8 cellular contexts compared by ENCODE assay signal in genomic region chr6:132814716-132815570, GRCh38. TPM values are rescaled to one million over a fixed set of nuclear protein-coding genes. Genes with fewer than 3 reads are reported as not detected.
DNase-seq lines count a peak whose midpoint lies in the region; ATAC-seq, FAIRE-seq and TF ChIP-seq lines count a peak whose summit lies in the region.

No MANE protein-coding gene starts in this region.

- TSS peak; percentile 66 for BruUV-seq in PC-3 (replicated peaks; lab: Mats Ljungman, UMichigan)

- H3K27me3 ChIP-seq in PC-3 (ENCODE audit: low read length), result no peaks in the 10 kb centered on the region

- H3K27ac ChIP-seq in PC-3 (ENCODE audit: low read length), result no peak overlapping the region

- ATAC-seq in HG02571 (IDR thresholded peaks at IDR 0.05; ENCODE audit: unreplicated experiment) (peak; percentile 12), PC-3 (no peak), mucosa of descending colon (no peak), GM19463 (IDR thresholded peaks at IDR 0.05; ENCODE audit: unreplicated experiment) (no peak)

- H3K9ac ChIP-seq in PC-3 (ENCODE audit: low read length), result peak overlapping the region; percentile 98

- DNase-seq in GM12892 (ENCODE audit: insufficient read length) (no peak), PC-3 (no peak), chondrocyte (ENCODE audit: low spot score) (no peak), mucosa of descending colon (no peak), T1000 (lab: John Stamatoyannopoulos, UW) (no peak), mesenteric fat pad (ENCODE audit: low spot score) (no peak)

- H3K4me2 ChIP-seq in PC-3 (ENCODE audit: low read length), result peak overlapping the region; percentile 89

- peaks cover 59% of the 10 kb centered on the region for H3K4me1 Mint-ChIP-seq in chondrocyte (ENCODE audit: low read depth)

- peak overlapping the region; percentile 96 for H3K4me3 Mint-ChIP-seq in chondrocyte (ENCODE audit: unreplicated experiment)

- peaks cover 47% of the 10 kb centered on the region for H3K79me2 ChIP-seq in PC-3 (ENCODE audit: low read length)

- H3K4me1 ChIP-seq in PC-3 (ENCODE audit: insufficient read depth, low read length) (peaks cover 21% of the 10 kb centered on the region), mucosa of descending colon (ENCODE audit: low read depth) (peaks cover 9% of the 10 kb centered on the region)

- CTCF ChIA-PET in PC-3 (lab: Charles Lee), result no interaction called here

- H3K36me3 ChIP-seq in PC-3 (ENCODE audit: low read depth, low read length) (peaks cover 47% of the 10 kb centered on the region), mucosa of descending colon (ENCODE audit: low read depth) (no peaks in the 10 kb centered on the region)

- peak overlapping the region; percentile 96 for H3K27ac Mint-ChIP-seq in chondrocyte (ENCODE audit: unreplicated experiment)

- intact Hi-C loops in PC-3 (cut with micrococcal nuclease), result no loop called here
- intact Hi-C loops in mucosa of descending colon (cut with DNase I, micrococcal nuclease), result loop anchor here in 1 of 2 donors (5.0 kb wide), 1 partner anchor 303 kb away; the partner anchor contains the start of gene STX7

- H3K9me3 Mint-ChIP-seq in chondrocyte (ENCODE audit: low read depth), result no peaks in the 10 kb centered on the region

- peaks cover 2% of the 10 kb centered on the region for H3K27me3 Mint-ChIP-seq in chondrocyte (ENCODE audit: low read depth)

- no peaks in the 10 kb centered on the region for H3K9me3 ChIP-seq in PC-3 (ENCODE audit: low read length)
- no peaks in the 10 kb centered on the region for H3K9me3 ChIP-seq in mucosa of descending colon

- H2AFZ ChIP-seq in PC-3 (ENCODE audit: low read length), result no peak overlapping the region

- TF ChIP-seq CTCF in PC-3 (conservative IDR thresholded peaks at IDR 0.05; ENCODE audit: low read depth, low read length), result no peak
- no peak for TF ChIP-seq CTCF in chondrocyte (IDR thresholded peaks at IDR 0.05)
- TF ChIP-seq CTCF in mucosa of descending colon (IDR thresholded peaks at IDR 0.05), result no peak

- peaks cover 47% of the 10 kb centered on the region for H3K36me3 Mint-ChIP-seq in chondrocyte (ENCODE audit: low read depth)

- POLR2A ChIA-PET in PC-3 (lab: Charles Lee; ENCODE audit: unreplicated experiment), result interaction anchor here (0.6 to 0.7 kb wide), 2 partner anchors 104 to 204 kb away, joined by 7 read pairs; no protein-coding TSS in a partner anchor

- H3F3A ChIP-seq in PC-3 (ENCODE audit: low read length, unreplicated experiment), result peaks cover 20% of the 10 kb centered on the region

- FAIRE-seq in GM12892 (lab: Jason Lieb, UNC), result peak; percentile 14

- H4K20me1 ChIP-seq in PC-3 (ENCODE audit: low read length), result peaks cover 51% of the 10 kb centered on the region

- H3K4me3 ChIP-seq in PC-3 (ENCODE audit: low read length) (peak overlapping the region; percentile 92), mucosa of descending colon (peak overlapping the region; percentile 84)

- TF ChIP-seq POLR2A in GM12892 (IDR thresholded peaks at IDR 0.05; ENCODE audit: low read depth, low read length), result no peak

- no peaks in the 10 kb centered on the region for H3K9me2 ChIP-seq in PC-3 (replicated peaks; ENCODE audit: low read length)

RNA-seq across cellular contexts. Expression of gene RPS12, which starts 0.6 kb away (rescaled TPM):
- 4,043 TPM for polyA plus RNA-seq in GM12892 (2012; ENCODE audit: missing spikeins)
- total RNA-seq in PC-3 (2014; rRNA removed) (770 and 1,189 TPM in 2 replicates), chondrocyte (804 to 1,052 TPM (median 810 TPM) in 3 replicates), mucosa of descending colon (100 to 1,000 TPM; 717 to 844 (median 797) TPM), mesenteric fat pad (935 TPM)

RNA-seq across cellular contexts. Expression of gene SLC18B1, which starts 16.5 kb away (rescaled TPM):
- 5.2 TPM for polyA plus RNA-seq in GM12892 (2012; ENCODE audit: missing spikeins)
- total RNA-seq in PC-3 (2014; rRNA removed), result 8.4 and 9.1 TPM in 2 replicates
- total RNA-seq in chondrocyte, result 2.4 to 6.2 TPM (median 2.7 TPM) in 3 replicates
- total RNA-seq in mucosa of descending colon, result 10 to 100 TPM; 11.0 to 15.4 (median 11.9) TPM
- 17.8 TPM for total RNA-seq in mesenteric fat pad

RNA-seq across cellular contexts. Expression of gene VNN2, which starts 57.2 kb away (rescaled TPM):
- polyA plus RNA-seq in GM12892 (2012; ENCODE audit: missing spikeins), result 20.7 TPM
- total RNA-seq in PC-3 (2014; rRNA removed) (not detected in 2 replicates), chondrocyte (not detected in 3 replicates), mucosa of descending colon (1 to 10 TPM in 2 of 3 donors, under 1 TPM in 1; 0.20 to 2.3 (median 1.6) TPM), mesenteric fat pad (32.6 TPM)

Comparison
In these comparisons a context has a peak if more than half of its experiments do, and no peak if none do; other contexts are left out.
1. RNA of gene VNN2, which starts 57.2 kb away (total RNA-seq): 32.6 TPM in mesenteric fat pad (single experiment); 0.20 to 2.3 TPM in mucosa of descending colon, not detected in PC-3 and not detected in chondrocyte; every median in the first group is over 10 times any median in the second.